13 cellular contexts compared by ENCODE assay signal in the genomic region with DNA sequence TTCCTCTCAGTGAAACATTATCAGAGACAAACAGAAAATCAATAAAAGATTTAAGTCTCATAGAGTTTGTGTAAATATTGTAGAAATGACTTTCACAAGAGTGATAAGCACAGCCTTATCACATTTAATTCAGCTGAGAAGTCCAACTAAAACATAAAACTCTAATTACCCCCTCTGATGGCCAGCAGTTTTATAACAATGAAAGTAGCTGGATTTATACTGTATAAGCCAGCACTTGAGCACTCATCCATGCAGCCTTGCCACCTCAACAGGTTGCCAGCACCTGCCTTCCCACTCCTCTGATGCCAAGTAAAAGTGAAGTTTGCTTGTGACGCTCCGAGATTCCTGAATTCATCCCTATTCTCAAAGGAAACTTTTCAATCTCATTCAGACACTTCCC.
A peak's percentile ranks its signal among the peaks of the same experiment; 100 is the strongest.
DNase-seq lines count a peak whose midpoint lies in the region; ATAC-seq, FAIRE-seq and TF ChIP-seq lines count a peak whose summit lies in the region.
"Had no signal": no experiment of that assay in that cellular context is flagged by ENCODE, and none has a peak within 500 bp of the region (broad histone marks: within the 10 kb centered on the region; RNA-seq: fewer than 3 reads in every experiment).

No MANE protein-coding gene starts in this region.

- in situ Hi-C loops in KBM-7 (cut with MboI; ENCODE audit: low pct_unique_long_range_greater_than_20kb, low sequenced_read_pairs): no loop called here

- ATAC-seq in RWPE2 (ENCODE audit: low read depth): no peak
- ATAC-seq: activated CD8-positive, alpha-beta T cell treated with anti-CD3 and anti-CD28 coated beads, Interleukin-2, amount 10 ng/mL, durations not matched to agents 7 days and 5 days; psoas muscle; stimulated activated naive CD8-positive, alpha-beta T cell treated with anti-CD3 and anti-CD28 coated beads, Interleukin-15, Interleukin-2, amounts not matched to agents 100 U/mL and 50 U/mL, for 24 hours had no signal

- H3K4me2 ChIP-seq in Loucy (ENCODE audit: low read depth, low read length, poor library complexity, severe bottlenecking) (no peak overlapping the region), neuronal stem cell (ENCODE audit: insufficient read depth, low read length, poor library complexity, severe bottlenecking) (no peak overlapping the region)

- no peak overlapping the region for H3K4ac ChIP-seq in neuronal stem cell (ENCODE audit: low read length)

- H3K14ac ChIP-seq in neuronal stem cell (ENCODE audit: low read length): no peak overlapping the region

- H3K27ac ChIP-seq in RWPE2 (ENCODE audit: poor library complexity, severe bottlenecking) (no peak overlapping the region), neuronal stem cell (replicated peaks; ENCODE audit: low read length) (no peak overlapping the region)
- H3K27ac ChIP-seq: esophagus muscularis mucosa, psoas muscle had no signal

- peak; percentile 53 for FAIRE-seq in islet of Langerhans (lab: Jason Lieb, UNC)
- no peak for FAIRE-seq in GM12892 (lab: Jason Lieb, UNC)

- H3K4me1 ChIP-seq in Loucy (ENCODE audit: insufficient read depth, low read length, poor library complexity, severe bottlenecking) (peaks cover 24% of the 10 kb centered on the region), RWPE2 (ENCODE audit: insufficient read depth, poor library complexity, severe bottlenecking) (no peaks in the 10 kb centered on the region), neuronal stem cell (ENCODE audit: control insufficient read depth in 2 of 2, insufficient read depth in 1 of 2, low read depth in 1 of 2, low read length in 2 of 2) (peaks cover 5 to 11% of the 10 kb centered on the region in 2 donors)
- H3K4me1 ChIP-seq: psoas muscle had no signal

- H3K9ac ChIP-seq in Loucy (ENCODE audit: low read depth, low read length, poor library complexity, severe bottlenecking) (no peak overlapping the region), neuronal stem cell (ENCODE audit: low read depth, low read length, poor library complexity) (no peak overlapping the region)

- H2AK5ac ChIP-seq in neuronal stem cell (ENCODE audit: low read depth, low read length): no peak overlapping the region

- TF ChIP-seq POLR2A in GM12892 (IDR thresholded peaks at IDR 0.05; ENCODE audit: low read depth, low read length): no peak

- no peaks in the 10 kb centered on the region for H3K79me1 ChIP-seq in neuronal stem cell (ENCODE audit: low read depth, low read length)

- no peak overlapping the region for H3K23ac ChIP-seq in neuronal stem cell (ENCODE audit: low read depth, low read length, poor library complexity)

- H2BK120ac ChIP-seq in neuronal stem cell (ENCODE audit: low read depth, low read length): no peak overlapping the region

- peaks cover 4% of the 10 kb centered on the region; the same call in 1 of the 2 replicates for H3F3A ChIP-seq in Loucy (ENCODE audit: low read depth)

- DNase-seq in DMS153 treated with DMSO at 0.1 percent for 48 hours (lab: John Stamatoyannopoulos, UW; ENCODE audit: unreplicated experiment): peak; percentile 21
- DNase-seq in RWPE2 (ENCODE audit: low spot score): no peak
- no peak for DNase-seq in occipital lobe (lab: John Stamatoyannopoulos, UW)
- DNase-seq in GM12892 (ENCODE audit: insufficient read length): no peak
- DNase-seq in KBM-7: no peak
- no peak for DNase-seq in neuronal stem cell (ENCODE audit: low spot score)
- DNase-seq: activated CD8-positive, alpha-beta T cell treated with anti-CD3 and anti-CD28 coated beads, Interleukin-2, amount 10 ng/mL, durations not matched to agents 7 days and 5 days; psoas muscle; stimulated activated CD4-positive, alpha-beta T cell treated with anti-CD3 and anti-CD28 coated beads, Interleukin-4, amount 100 ng/mL, for 24 hours; stimulated activated naive CD8-positive, alpha-beta T cell treated with anti-CD3 and anti-CD28 coated beads, Interleukin-15, Interleukin-2, amounts not matched to agents 100 U/mL and 50 U/mL, for 24 hours had no signal

- no peak overlapping the region for H4K8ac ChIP-seq in neuronal stem cell (ENCODE audit: low read depth, low read length)

- no peak overlapping the region for H3K18ac ChIP-seq in neuronal stem cell (ENCODE audit: low read length)

- no peak overlapping the region for H2BK5ac ChIP-seq in neuronal stem cell (ENCODE audit: low read length)

- WGBS in neuronal stem cell (ENCODE audit: extremely low coverage in 2 of 2, insufficient read length in 2 of 2, insufficient replicate concordance in 1 of 2), 2 donors: no CpG with 5 or more reads among the region's 2 CpGs

- no peak overlapping the region for H2BK15ac ChIP-seq in neuronal stem cell (ENCODE audit: low read length)

- H3K36me3 ChIP-seq in Loucy (ENCODE audit: insufficient read depth, low read length) (no peaks in the 10 kb centered on the region), RWPE2 (ENCODE audit: low read depth) (no peaks in the 10 kb centered on the region), neuronal stem cell (replicated peaks in 1 of 2; ENCODE audit: control insufficient read depth in 2 of 2, insufficient read depth in 2 of 2, low read length in 2 of 2) (no peaks in the 10 kb centered on the region)
- H3K36me3 ChIP-seq: esophagus muscularis mucosa had no signal

- H3K4me3 ChIP-seq in Loucy (ENCODE audit: low read length, poor library complexity, severe bottlenecking): no peak overlapping the region
- H3K4me3 ChIP-seq in RWPE2 (ENCODE audit: severe bottlenecking): no peak overlapping the region
- H3K4me3 ChIP-seq in neuronal stem cell (ENCODE audit: low read length in 2 of 2): no peak overlapping the region
- H3K4me3 ChIP-seq: esophagus muscularis mucosa, psoas muscle had no signal

- H4K91ac ChIP-seq in neuronal stem cell (ENCODE audit: low read depth, low read length, poor library complexity): no peak overlapping the region

- no peaks in the 10 kb centered on the region for H3K9me2 ChIP-seq in Loucy (replicated peaks; ENCODE audit: low read depth, low read length)

- H3K9me3 ChIP-seq in Loucy (ENCODE audit: insufficient read depth, low read depth, low read length) (peaks cover 4% of the 10 kb centered on the region; the same call in 1 of the 2 replicates), RWPE2 (ENCODE audit: severe bottlenecking) (no peaks in the 10 kb centered on the region), neuronal stem cell (replicated peaks in 1 of 2; ENCODE audit: control insufficient read depth in 2 of 2, insufficient read depth in 1 of 2, low read depth in 1 of 2, low read length in 2 of 2) (peaks cover 4 to 14% of the 10 kb centered on the region in 2 donors)
- H3K9me3 ChIP-seq: psoas muscle had no signal

- peak; percentile 30 for TF ChIP-seq CTCF in Loucy (conservative IDR thresholded peaks at IDR 0.05; ENCODE audit: low read length)
- peak; percentile 8 for TF ChIP-seq CTCF in RWPE2 (IDR thresholded peaks at IDR 0.05; ENCODE audit: poor library complexity, severe bottlenecking)

- no peak overlapping the region for H2BK12ac ChIP-seq in neuronal stem cell (ENCODE audit: low read length)

- H2AFZ ChIP-seq in Loucy (ENCODE audit: low read length) (no peak overlapping the region), neuronal stem cell (ENCODE audit: low read length) (no peak overlapping the region)

- no peaks in the 10 kb centered on the region for H4K20me1 ChIP-seq in Loucy (ENCODE audit: insufficient read depth, low read length, poor library complexity, severe bottlenecking)

- H3K79me2 ChIP-seq in Loucy (ENCODE audit: insufficient read depth, low read length): no peaks in the 10 kb centered on the region

- H3K27me3 ChIP-seq in Loucy (ENCODE audit: insufficient read depth, low read length, poor library complexity, severe bottlenecking) (no peaks in the 10 kb centered on the region), RWPE2 (ENCODE audit: insufficient read depth, poor library complexity, severe bottlenecking) (no peaks in the 10 kb centered on the region), neuronal stem cell (ENCODE audit: control insufficient read depth in 3 of 3, insufficient read depth in 3 of 3, low read depth in 1 of 3, low read length in 3 of 3) (no peaks in the 10 kb centered on the region)
- H3K27me3 ChIP-seq: esophagus muscularis mucosa had no signal
